In the genomic region with DNA sequence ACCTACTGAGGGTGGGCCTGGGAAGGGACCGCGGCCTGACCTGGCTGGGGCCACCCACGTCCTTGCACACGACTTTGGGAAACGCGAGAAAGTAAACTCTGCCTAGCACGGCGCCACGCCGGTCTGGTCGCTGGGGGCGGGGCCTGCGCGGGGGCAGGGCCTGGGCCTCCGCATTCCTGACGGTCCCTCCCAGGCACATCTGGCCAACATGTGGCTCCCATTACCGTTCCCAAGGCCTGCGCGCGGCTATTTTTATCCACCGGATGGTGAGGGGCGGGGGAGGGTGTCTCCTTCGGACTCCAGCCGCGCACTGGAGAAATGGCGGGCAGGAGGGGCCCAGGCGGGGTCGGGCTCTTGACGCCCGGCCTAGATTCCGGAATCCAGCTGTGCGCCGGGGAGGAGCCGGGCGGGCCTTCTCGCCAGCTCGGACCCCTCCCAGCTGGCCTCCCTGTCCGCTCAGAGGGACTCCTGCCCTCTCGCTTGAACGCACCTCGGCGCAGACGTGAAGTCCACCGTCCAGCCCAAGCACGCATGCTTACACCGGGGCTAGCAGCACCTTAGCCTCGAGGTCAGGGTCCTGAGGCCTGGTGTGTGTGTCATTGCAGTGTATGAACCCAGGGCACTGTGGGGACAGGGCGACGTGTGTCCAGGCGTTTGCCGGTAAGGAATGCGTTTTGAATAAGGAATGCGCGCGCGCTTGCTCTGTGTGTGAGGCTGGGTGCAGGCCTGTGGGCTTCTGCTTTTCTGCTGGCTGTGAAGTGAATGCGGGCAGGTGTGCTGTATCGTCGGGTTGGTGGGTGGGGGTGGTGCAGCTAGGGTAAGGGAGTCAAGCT, we compare ENCODE assay signal across 9 cellular contexts. TPM values are rescaled to one million over a fixed set of nuclear protein-coding genes. Genes with fewer than 3 reads are reported as not detected.
A peak's percentile ranks its signal among the peaks of the same experiment; 100 is the strongest.
DNase-seq lines count a peak whose midpoint lies in the region; ATAC-seq, FAIRE-seq and TF ChIP-seq lines count a peak whose summit lies in the region.
"Had no signal": no experiment of that assay in that cellular context is flagged by ENCODE, and none has a peak within 500 bp of the region (broad histone marks: within the 10 kb centered on the region; RNA-seq: fewer than 3 reads in every experiment).

No MANE protein-coding gene starts in this region.

- H3K4me1 Mint-ChIP-seq in WTC11, result peaks cover 25% of the 10 kb centered on the region
- peaks cover 46% of the 10 kb centered on the region for H3K4me1 Mint-ChIP-seq in nephron progenitor cell

- H3K27ac Mint-ChIP-seq in WTC11 (peak overlapping the region; percentile 97), nephron progenitor cell (peak overlapping the region; percentile 94)

- H3K27me3 Mint-ChIP-seq in WTC11 (ENCODE audit: low read depth) (peaks cover 10% of the 10 kb centered on the region), nephron progenitor cell (ENCODE audit: low read depth, poor library complexity) (peaks cover 10% of the 10 kb centered on the region)

- CTCF ChIA-PET in WTC11 (lab: Charles Lee), result interaction anchor here (0.6 to 4.8 kb wide), 16 partner anchors 15 to 224 kb away, joined by 3 to 32 read pairs (median 4); a partner anchor contains a TSS

- peaks cover 6% of the 10 kb centered on the region; the same call in 1 of the 2 replicates for H3K36me3 Mint-ChIP-seq in WTC11
- peaks cover 7% of the 10 kb centered on the region for H3K36me3 Mint-ChIP-seq in nephron progenitor cell (ENCODE audit: low read depth)

- TF ChIP-seq CTCF in WTC11 (IDR thresholded peaks at IDR 0.05) (no peak), fibroblast of mammary gland (conservative IDR thresholded peaks at IDR 0.05; ENCODE audit: control insufficient read depth, insufficient read depth, low read depth, low read length) (no peak), nephron progenitor cell (IDR thresholded peaks at IDR 0.05) (no peak)

- peak; percentile 5 for FAIRE-seq in GM18507 (lab: Jason Lieb, UNC)
- FAIRE-seq: TTC549 had no signal

- ATAC-seq in WTC11 (peak; percentile 61), HG02973 (IDR thresholded peaks at IDR 0.05; ENCODE audit: unreplicated experiment) (no peak), HG02870 (IDR thresholded peaks at IDR 0.05; ENCODE audit: unreplicated experiment) (no peak), GM19395 (IDR thresholded peaks at IDR 0.05; ENCODE audit: unreplicated experiment) (no peak)

- peak overlapping the region; percentile 72 for H3K4me3 ChIP-seq in fibroblast of mammary gland (ENCODE audit: control insufficient read depth, low read depth, low read length)

- no peak for DNase-seq in GM18507 (ENCODE audit: extremely low spot score, insufficient read length, low read depth)
- peak; percentile 91 for DNase-seq in WTC11 (ENCODE audit: low spot score)
- DNase-seq in fibroblast of mammary gland (ENCODE audit: low read depth), result peak; percentile 94
- peak; percentile 83 for DNase-seq in nephron progenitor cell
- DNase-seq in putamen (ENCODE audit: low spot score), result no peak

- H3K9me3 Mint-ChIP-seq in WTC11 (no peaks in the 10 kb centered on the region), nephron progenitor cell (no peaks in the 10 kb centered on the region)

- POLR2A ChIA-PET in WTC11 (lab: Charles Lee), result interaction anchor here (0.7 to 7.3 kb wide), 8 partner anchors 15 to 551 kb away, joined by 3 to 77 read pairs (median 4); a partner anchor contains a TSS

- peak overlapping the region; percentile 89 for H3K4me3 Mint-ChIP-seq in WTC11
- peak overlapping the region; percentile 78 for H3K4me3 Mint-ChIP-seq in nephron progenitor cell

TF ChIP-seq in WTC11, 78 proteins besides CTCF, POLR2A, EP300 and RAD21 (continues in another document):
- TF ChIP-seq CREM (CRISPR knock-in tag; IDR thresholded peaks at IDR 0.05) (peak; percentile 78; the same call in 1 of the 2 replicates), TEAD1 (CRISPR knock-in tag; IDR thresholded peaks at IDR 0.05) (0 out of 2 replicates have a peak, but pooled peaks have one; percentile 62), TCF7 (CRISPR knock-in tag; IDR thresholded peaks at IDR 0.05; ENCODE audit: low read depth) (peak; percentile 68; the same call in 1 of the 2 replicates), SP1 (CRISPR knock-in tag; conservative IDR thresholded peaks at IDR 0.05) (peak; percentile 84), TP53 (CRISPR knock-in tag; IDR thresholded peaks at IDR 0.05) (peak; percentile 41; the same call in 1 of the 2 replicates), ZBTB21 (CRISPR knock-in tag; IDR thresholded peaks at IDR 0.05; ENCODE audit: borderline replicate concordance) (peak; percentile 66; the same call in 1 of the 2 replicates), ESRRA (CRISPR knock-in tag; IDR thresholded peaks at IDR 0.05; ENCODE audit: borderline replicate concordance) (no peak), ZNF416 (CRISPR knock-in tag; IDR thresholded peaks at IDR 0.05) (no peak), IRF2 (CRISPR knock-in tag; IDR thresholded peaks at IDR 0.05; ENCODE audit: borderline replicate concordance, low read depth) (0 out of 2 replicates have a peak, but pooled peaks have one; percentile 49), MYBL2 (CRISPR knock-in tag; IDR thresholded peaks at IDR 0.05) (peak; percentile 89), FOXP1 (CRISPR knock-in tag; IDR thresholded peaks at IDR 0.05; ENCODE audit: borderline replicate concordance) (peak; percentile 97)
- TF ChIP-seq, protein P1, sequence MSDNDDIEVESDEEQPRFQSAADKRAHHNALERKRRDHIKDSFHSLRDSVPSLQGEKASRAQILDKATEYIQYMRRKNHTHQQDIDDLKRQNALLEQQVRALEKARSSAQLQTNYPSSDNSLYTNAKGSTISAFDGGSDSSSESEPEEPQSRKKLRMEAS (CRISPR knock-in tag; IDR thresholded peaks at IDR 0.05), result peak; percentile 96
- TF ChIP-seq, protein P2, sequence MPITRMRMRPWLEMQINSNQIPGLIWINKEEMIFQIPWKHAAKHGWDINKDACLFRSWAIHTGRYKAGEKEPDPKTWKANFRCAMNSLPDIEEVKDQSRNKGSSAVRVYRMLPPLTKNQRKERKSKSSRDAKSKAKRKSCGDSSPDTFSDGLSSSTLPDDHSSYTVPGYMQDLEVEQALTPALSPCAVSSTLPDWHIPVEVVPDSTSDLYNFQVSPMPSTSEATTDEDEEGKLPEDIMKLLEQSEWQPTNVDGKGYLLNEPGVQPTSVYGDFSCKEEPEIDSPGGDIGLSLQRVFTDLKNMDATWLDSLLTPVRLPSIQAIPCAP (CRISPR knock-in tag; IDR thresholded peaks at IDR 0.05), result peak; percentile 72; the same call in 1 of the 2 replicates
- TF ChIP-seq, protein P3, sequence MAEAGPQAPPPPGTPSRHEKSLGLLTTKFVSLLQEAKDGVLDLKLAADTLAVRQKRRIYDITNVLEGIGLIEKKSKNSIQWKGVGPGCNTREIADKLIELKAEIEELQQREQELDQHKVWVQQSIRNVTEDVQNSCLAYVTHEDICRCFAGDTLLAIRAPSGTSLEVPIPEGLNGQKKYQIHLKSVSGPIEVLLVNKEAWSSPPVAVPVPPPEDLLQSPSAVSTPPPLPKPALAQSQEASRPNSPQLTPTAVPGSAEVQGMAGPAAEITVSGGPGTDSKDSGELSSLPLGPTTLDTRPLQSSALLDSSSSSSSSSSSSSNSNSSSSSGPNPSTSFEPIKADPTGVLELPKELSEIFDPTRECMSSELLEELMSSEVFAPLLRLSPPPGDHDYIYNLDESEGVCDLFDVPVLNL (CRISPR knock-in tag; IDR thresholded peaks at IDR 0.05; ENCODE audit: borderline replicate concordance, low read depth), result peak; percentile 74; the same call in 1 of the 2 replicates
- TF ChIP-seq, protein P4, sequence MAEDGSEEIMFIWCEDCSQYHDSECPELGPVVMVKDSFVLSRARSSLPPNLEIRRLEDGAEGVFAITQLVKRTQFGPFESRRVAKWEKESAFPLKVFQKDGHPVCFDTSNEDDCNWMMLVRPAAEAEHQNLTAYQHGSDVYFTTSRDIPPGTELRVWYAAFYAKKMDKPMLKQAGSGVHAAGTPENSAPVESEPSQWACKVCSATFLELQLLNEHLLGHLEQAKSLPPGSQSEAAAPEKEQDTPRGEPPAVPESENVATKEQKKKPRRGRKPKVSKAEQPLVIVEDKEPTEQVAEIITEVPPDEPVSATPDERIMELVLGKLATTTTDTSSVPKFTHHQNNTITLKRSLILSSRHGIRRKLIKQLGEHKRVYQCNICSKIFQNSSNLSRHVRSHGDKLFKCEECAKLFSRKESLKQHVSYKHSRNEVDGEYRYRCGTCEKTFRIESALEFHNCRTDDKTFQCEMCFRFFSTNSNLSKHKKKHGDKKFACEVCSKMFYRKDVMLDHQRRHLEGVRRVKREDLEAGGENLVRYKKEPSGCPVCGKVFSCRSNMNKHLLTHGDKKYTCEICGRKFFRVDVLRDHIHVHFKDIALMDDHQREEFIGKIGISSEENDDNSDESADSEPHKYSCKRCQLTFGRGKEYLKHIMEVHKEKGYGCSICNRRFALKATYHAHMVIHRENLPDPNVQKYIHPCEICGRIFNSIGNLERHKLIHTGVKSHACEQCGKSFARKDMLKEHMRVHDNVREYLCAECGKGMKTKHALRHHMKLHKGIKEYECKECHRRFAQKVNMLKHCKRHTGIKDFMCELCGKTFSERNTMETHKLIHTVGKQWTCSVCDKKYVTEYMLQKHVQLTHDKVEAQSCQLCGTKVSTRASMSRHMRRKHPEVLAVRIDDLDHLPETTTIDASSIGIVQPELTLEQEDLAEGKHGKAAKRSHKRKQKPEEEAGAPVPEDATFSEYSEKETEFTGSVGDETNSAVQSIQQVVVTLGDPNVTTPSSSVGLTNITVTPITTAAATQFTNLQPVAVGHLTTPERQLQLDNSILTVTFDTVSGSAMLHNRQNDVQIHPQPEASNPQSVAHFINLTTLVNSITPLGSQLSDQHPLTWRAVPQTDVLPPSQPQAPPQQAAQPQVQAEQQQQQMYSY (CRISPR knock-in tag; IDR thresholded peaks at IDR 0.05), result 0 out of 2 replicates have a peak, but pooled peaks have one; percentile 27
- TF ChIP-seq, protein P5, sequence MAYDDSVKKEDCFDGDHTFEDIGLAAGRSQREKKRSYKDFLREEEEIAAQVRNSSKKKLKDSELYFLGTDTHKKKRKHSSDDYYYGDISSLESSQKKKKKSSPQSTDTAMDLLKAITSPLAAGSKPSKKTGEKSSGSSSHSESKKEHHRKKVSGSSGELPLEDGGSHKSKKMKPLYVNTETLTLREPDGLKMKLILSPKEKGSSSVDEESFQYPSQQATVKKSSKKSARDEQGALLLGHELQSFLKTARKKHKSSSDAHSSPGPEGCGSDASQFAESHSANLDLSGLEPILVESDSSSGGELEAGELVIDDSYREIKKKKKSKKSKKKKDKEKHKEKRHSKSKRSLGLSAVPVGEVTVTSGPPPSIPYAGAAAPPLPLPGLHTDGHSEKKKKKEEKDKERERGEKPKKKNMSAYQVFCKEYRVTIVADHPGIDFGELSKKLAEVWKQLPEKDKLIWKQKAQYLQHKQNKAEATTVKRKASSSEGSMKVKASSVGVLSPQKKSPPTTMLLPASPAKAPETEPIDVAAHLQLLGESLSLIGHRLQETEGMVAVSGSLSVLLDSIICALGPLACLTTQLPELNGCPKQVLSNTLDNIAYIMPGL (CRISPR knock-in tag; IDR thresholded peaks at IDR 0.05), result peak; percentile 18; the same call in 1 of the 2 replicates

RNA-seq across cellular contexts. Expression of a gene that starts 2.1 kb away (rescaled TPM):
- total RNA-seq in WTC11 (2021), result 32.0 to 45.2 TPM (median 41.5 TPM) in 3 replicates

RNA-seq across cellular contexts. Expression of a gene that starts 15.2 kb away (rescaled TPM):
- total RNA-seq in WTC11 (2021), result 22.1 to 29.3 TPM (median 26.9 TPM) in 3 replicates

Comparison
In these comparisons a context has a peak if more than half of its experiments do, and no peak if none do; other contexts are left out.
1. DNase-seq: peak in WTC11 (single experiment), fibroblast of mammary gland (single experiment) and nephron progenitor cell (single experiment); none in GM18507 (single experiment) and putamen (single experiment).